8 cellular contexts compared by ENCODE assay signal in the genomic region with DNA sequence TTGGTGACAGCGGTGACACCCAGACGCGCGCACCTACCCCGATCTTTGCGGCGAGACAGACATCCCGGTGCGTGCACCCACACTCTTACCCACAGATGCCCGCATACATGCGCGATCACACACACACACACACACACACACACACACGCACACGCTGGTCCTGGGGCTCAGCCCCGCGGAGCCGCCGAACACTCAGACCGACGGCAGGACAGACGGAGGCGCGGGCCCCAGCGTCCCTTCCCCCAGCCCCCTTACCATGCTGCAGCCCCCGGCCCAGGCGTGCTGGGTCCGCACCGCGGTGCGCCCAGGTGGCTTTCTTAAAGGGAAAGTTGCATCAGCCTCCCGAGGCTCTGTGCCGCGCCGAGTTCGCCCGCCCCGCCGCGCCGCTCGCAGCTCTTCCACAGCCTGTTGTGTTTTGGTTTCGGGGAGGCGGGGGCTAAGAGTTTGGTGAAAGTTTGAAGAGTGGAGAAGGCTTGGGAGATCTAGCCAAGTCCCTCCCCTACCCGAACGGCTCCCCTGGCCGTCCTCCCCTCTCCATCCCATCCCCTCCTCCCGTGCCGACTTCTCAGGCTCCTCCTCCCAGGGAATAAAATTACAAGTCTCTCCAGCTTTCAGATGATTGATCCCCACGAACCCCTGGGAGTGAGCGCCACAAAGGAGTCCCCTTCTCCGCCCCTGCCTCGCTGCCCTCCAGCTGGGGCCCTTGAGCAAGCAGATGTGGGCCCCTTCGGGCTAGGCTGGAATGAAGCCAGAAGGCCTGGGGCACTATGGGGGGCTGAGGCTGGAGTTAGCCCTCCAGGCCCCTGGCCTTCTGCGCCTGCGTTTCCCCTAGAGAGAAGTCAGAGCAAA. TPM values are rescaled to one million over a fixed set of nuclear protein-coding genes. Genes with fewer than 3 reads are reported as not detected.
DNase-seq lines count a peak whose midpoint lies in the region; ATAC-seq lines count a peak whose summit lies in the region.

A gene (minus strand): TSS at position 412 of the 849 bp plus-strand sequence. CDS start 7,185 bp downstream, outside the sequence.

- ATAC-seq in right cardiac atrium (peak; percentile 13 to 16), sciatic nerve (peak; percentile 66), GM21717 (IDR thresholded peaks at IDR 0.05; ENCODE audit: unreplicated experiment) (no peak), GM19351 (IDR thresholded peaks at IDR 0.05; ENCODE audit: unreplicated experiment) (no peak)

- peak within 1 kb of the TSS; percentile 80 for H3K4me3 ChIP-seq in SJCRH30
- peak within 1 kb of the TSS; percentile 96 for H3K4me3 ChIP-seq in adipocyte (ENCODE audit: low read length)
- peak within 1 kb of the TSS; percentile 74 for H3K4me3 ChIP-seq in right cardiac atrium (ENCODE audit: low read length)

- intact Hi-C loops in right cardiac atrium (cut with DNase I), result loop anchor here in 2 of 4 donors (5.0 to 10.0 kb wide), 2 partner anchors 34 to 266 kb away; no protein-coding TSS in a partner anchor
- intact Hi-C loops in sciatic nerve (cut with DNase I), result loop anchor here (5.0 kb wide), 1 partner anchor 269 kb away; no protein-coding TSS in a partner anchor

- WGBS in right cardiac atrium, result 7% methylated on average over 55 of the region's 55 CpGs

- peak; percentile 42 for DNase-seq in NCI-H1436 (lab: John Stamatoyannopoulos, UW)
- no peak for DNase-seq in NCI-H1436 treated with DMSO at 0.1 percent for 48 hours (lab: John Stamatoyannopoulos, UW)
- DNase-seq in SJCRH30, result peak; percentile 59 to 71
- peak; percentile 89 for DNase-seq in adipocyte (ENCODE audit: low read depth)
- DNase-seq in right cardiac atrium, result peak; percentile 69 to 84 (median 84)
- DNase-seq in sciatic nerve (ENCODE audit: low spot score), result peak; percentile 73

- no peak within 1 kb of the TSS for H3K27ac ChIP-seq in SJCRH30
- H3K27ac ChIP-seq in right cardiac atrium (ENCODE audit: low read length), result peak within 1 kb of the TSS; percentile 37

- peak within 1 kb of the TSS; percentile 92 for H3K9ac ChIP-seq in adipocyte (ENCODE audit: low read length)

- H3K27me3 ChIP-seq in SJCRH30 (no peaks in the 10 kb centered on the region), adipocyte (replicated peaks; ENCODE audit: control insufficient read depth, insufficient read depth, low read length) (no peaks in the 10 kb centered on the region), right cardiac atrium (ENCODE audit: control insufficient read depth, insufficient read depth) (no peaks in the 10 kb centered on the region)

- H3K4me1 ChIP-seq in SJCRH30 (peaks cover 25% of the 10 kb centered on the region), adipocyte (ENCODE audit: control insufficient read depth, insufficient read depth, low read length) (peaks cover 32% of the 10 kb centered on the region), right cardiac atrium (ENCODE audit: control insufficient read depth, insufficient read depth, low read length) (peaks cover 6% of the 10 kb centered on the region)

- H3K36me3 ChIP-seq in SJCRH30 (no peaks in the 10 kb centered on the region), adipocyte (ENCODE audit: control insufficient read depth, insufficient read depth, low read length, severe bottlenecking) (no peaks in the 10 kb centered on the region)

- H3K9me3 ChIP-seq in SJCRH30 (replicated peaks) (no peaks in the 10 kb centered on the region), adipocyte (ENCODE audit: control insufficient read depth, low read length) (no peaks in the 10 kb centered on the region), right cardiac atrium (ENCODE audit: control insufficient read depth, low read length) (no peaks in the 10 kb centered on the region)

RNA-seq across cellular contexts. Expression of the gene that starts here (rescaled TPM):
- total RNA-seq in SJCRH30 (2014; rRNA removed; shearing (Covaris generic)), result 0.51 and 0.63 TPM in 2 replicates
- 1 to 10 TPM in 3 of 4 donors, under 1 TPM in 1; 0.95 to 1.6 (median 1.3) TPM for total RNA-seq in right cardiac atrium
- 1.0 TPM for polyA plus RNA-seq in right cardiac atrium
- total RNA-seq in sciatic nerve, result 6.5 TPM

Comparison
In these comparisons a context has a peak if more than half of its experiments do, and no peak if none do; other contexts are left out.
1. Peak in DNase-seq and H3K4me3 ChIP-seq in SJCRH30; RNA of the gene not detected or under 1 TPM.
2. ATAC-seq: peak in right cardiac atrium (2 of 2) and sciatic nerve (single experiment); none in GM21717 (single experiment) and GM19351 (single experiment).
3. Peak in every context shown above with its lines, with median percentiles within 50 percentile points of each other: H3K4me3 ChIP-seq.